1 cellular context compared by ENCODE assay signal in the genomic region with DNA sequence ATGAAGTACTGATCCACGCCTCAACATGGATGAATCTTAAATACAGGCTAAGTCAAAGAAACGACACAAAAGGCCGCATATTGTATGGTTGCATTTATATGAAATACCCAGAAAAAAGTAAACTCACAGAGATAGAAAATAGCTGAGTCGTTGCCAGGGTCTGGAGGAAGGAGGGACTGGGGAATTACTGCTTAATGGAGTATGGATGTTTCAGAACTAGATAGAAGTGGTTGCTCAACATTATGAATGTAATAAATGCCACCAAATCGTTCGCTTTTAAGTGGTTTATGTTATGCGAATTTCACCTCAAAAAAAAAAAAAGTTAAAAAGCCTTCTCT.
TF ChIP-seq lines count a peak whose summit lies in the region.

No MANE protein-coding gene starts in this region.

TF ChIP-seq in GM12878, 131 proteins besides CTCF, POLR2A, EP300 and RAD21 (continued from another document):
- TF ChIP-seq, protein P1, sequence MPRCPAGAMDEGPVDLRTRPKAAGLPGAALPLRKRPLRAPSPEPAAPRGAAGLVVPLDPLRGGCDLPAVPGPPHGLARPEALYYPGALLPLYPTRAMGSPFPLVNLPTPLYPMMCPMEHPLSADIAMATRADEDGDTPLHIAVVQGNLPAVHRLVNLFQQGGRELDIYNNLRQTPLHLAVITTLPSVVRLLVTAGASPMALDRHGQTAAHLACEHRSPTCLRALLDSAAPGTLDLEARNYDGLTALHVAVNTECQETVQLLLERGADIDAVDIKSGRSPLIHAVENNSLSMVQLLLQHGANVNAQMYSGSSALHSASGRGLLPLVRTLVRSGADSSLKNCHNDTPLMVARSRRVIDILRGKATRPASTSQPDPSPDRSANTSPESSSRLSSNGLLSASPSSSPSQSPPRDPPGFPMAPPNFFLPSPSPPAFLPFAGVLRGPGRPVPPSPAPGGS (IDR thresholded peaks at IDR 0.05; ENCODE audit: borderline replicate concordance, insufficient read depth, low read depth, low read length, poor library complexity, severe bottlenecking), result no peak
